Comparison of ENCODE assay signal across 16 cellular contexts in genomic region chr1:205963352-205963751, GRCh38. TPM values are rescaled to one million over a fixed set of nuclear protein-coding genes. Genes with fewer than 3 reads are reported as not detected.
DNase-seq lines count a peak whose midpoint lies in the region; ATAC-seq and TF ChIP-seq lines count a peak whose summit lies in the region.
"Had no signal": no experiment of that assay in that cellular context is flagged by ENCODE, and none has a peak within 500 bp of the region (broad histone marks: within the 10 kb centered on the region; RNA-seq: fewer than 3 reads in every experiment).

No MANE protein-coding gene starts in this region.

- ATAC-seq in Right ventricle myocardium inferior, result no peak
- ATAC-seq in HG02973 (IDR thresholded peaks at IDR 0.05; ENCODE audit: unreplicated experiment), result no peak
- ATAC-seq: activated CD8-positive, alpha-beta T cell treated with anti-CD3 and anti-CD28 coated beads, Interleukin-2, amount 10 ng/mL, durations not matched to agents 7 days and 5 days had no signal

- H3K4me3 ChIP-seq in AG04449 (ENCODE audit: low read depth, low read length), result no peak overlapping the region
- H3K4me3 ChIP-seq in fibroblast of pulmonary artery (replicated peaks; ENCODE audit: low read depth, low read length), result no peak overlapping the region

- intact Hi-C loops in Right ventricle myocardium inferior (cut with DNase I), result no loop called here

- POLR2A ChIA-PET in AG04449 (lab: Yijun Ruan, JAX), result interaction anchor here (0.6 kb wide), 1 partner anchor 155 kb away, joined by 3 read pairs; no protein-coding TSS in a partner anchor

- CTCF ChIA-PET in AG04449 (lab: Yijun Ruan, JAX), result interaction anchor here (2.1 to 16.0 kb wide), 3 partner anchors 15 to 172 kb away, joined by 6 to 171 read pairs (median 10); no protein-coding TSS in a partner anchor

- peak; percentile 16 for DNase-seq in AG04449 (ENCODE audit: low read depth, low spot score)
- DNase-seq in GM04504 (ENCODE audit: low read depth), result peak; percentile 66
- DNase-seq in SKM-1 (lab: John Stamatoyannopoulos, UW; ENCODE audit: unreplicated experiment), result peak; percentile 34
- DNase-seq in fibroblast of pulmonary artery (ENCODE audit: low read depth), result peak; percentile 46
- no peak for DNase-seq in GM19238 (ENCODE audit: insufficient read length, low spot score)
- no peak for DNase-seq in DMS53 treated with DMSO at 0.1 percent for 48 hours (lab: John Stamatoyannopoulos, UW; ENCODE audit: unreplicated experiment)
- DNase-seq in Right ventricle myocardium inferior (ENCODE audit: missing footprints), result no peak
- DNase-seq: activated CD8-positive, alpha-beta T cell treated with anti-CD3 and anti-CD28 coated beads, Interleukin-2, amount 10 ng/mL, durations not matched to agents 7 days and 5 days; caudate nucleus; CD4-positive, CD25-positive, alpha-beta regulatory T cell; KG1; NCI-H2081; stimulated activated naive CD4-positive, alpha-beta T cell had no signal

- TF ChIP-seq CTCF in AG04449 (IDR thresholded peaks at IDR 0.05; ENCODE audit: insufficient read depth, low read length, missing control alignments) (no peak), fibroblast of pulmonary artery (IDR thresholded peaks at IDR 0.05; ENCODE audit: low read length, missing control alignments) (no peak)

RNA-seq across cellular contexts. Expression of gene SLC26A9, which starts 20.1 kb away (rescaled TPM):
- total RNA-seq in Right ventricle myocardium inferior, result 25.4 TPM
- total RNA-seq: activated CD8-positive, alpha-beta T cell treated with anti-CD3 and anti-CD28 coated beads, Interleukin-2, amount 10 ng/mL, durations not matched to agents 7 days and 5 days; CD4-positive, CD25-positive, alpha-beta regulatory T cell; mononuclear cell had no signal

RNA-seq across cellular contexts. Expression of gene RAB7B, which starts 39.8 kb away (rescaled TPM):
- 1.6 TPM for total RNA-seq in Right ventricle myocardium inferior
- total RNA-seq: activated CD8-positive, alpha-beta T cell treated with anti-CD3 and anti-CD28 coated beads, Interleukin-2, amount 10 ng/mL, durations not matched to agents 7 days and 5 days; CD4-positive, CD25-positive, alpha-beta regulatory T cell; progenitor cell of endocrine pancreas had no signal

Comparison
In these comparisons a context has a peak if more than half of its experiments do, and no peak if none do; other contexts are left out.
1. DNase-seq: peak in AG04449 (single experiment), GM04504 (single experiment), SKM-1 (single experiment) and fibroblast of pulmonary artery (single experiment); none in GM19238 (single experiment), DMS53 treated with DMSO at 0.1 percent for 48 hours (single experiment) and Right ventricle myocardium inferior (single experiment).